1 cellular context compared by ENCODE assay signal in the genomic region with DNA sequence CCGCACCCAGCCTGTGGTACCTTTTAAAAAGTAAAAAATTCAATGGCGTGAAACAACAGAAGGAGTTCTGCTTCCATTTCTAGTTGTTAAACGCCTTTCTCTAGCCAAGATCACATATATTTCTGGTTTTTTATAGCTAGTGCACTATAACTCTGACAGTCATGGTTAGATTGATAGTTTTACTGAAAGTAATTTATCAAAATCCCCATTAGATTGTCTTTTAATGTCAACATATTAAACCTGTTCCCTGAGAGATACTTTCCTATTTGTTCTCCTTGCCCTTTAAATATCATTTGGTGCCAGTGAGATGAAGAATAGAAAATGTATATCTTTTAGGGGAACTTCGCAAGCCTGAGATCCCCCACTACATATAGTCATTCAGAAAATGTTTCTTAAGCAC.
TF ChIP-seq lines count a peak whose summit lies in the region.

No MANE protein-coding gene starts in this region.

TF ChIP-seq in K562, 482 proteins besides CTCF, POLR2A, EP300 and RAD21 (continued from another document):
- TF ChIP-seq E2F8 (IDR thresholded peaks at IDR 0.05; ENCODE audit: low read depth, partially characterized antibody) (no peak), PYGO2 (tag; IDR thresholded peaks at IDR 0.05) (no peak), SLC30A9 (CRISPR knock-in tag; IDR thresholded peaks at IDR 0.05) (no peak), DLX4 (CRISPR knock-in tag; IDR thresholded peaks at IDR 0.05) (no peak)
